ENCODE assay signal across 9 cellular contexts in genomic region chr1:196660912-196661311, GRCh38. TPM values are rescaled to one million over a fixed set of nuclear protein-coding genes. Genes with fewer than 3 reads are reported as not detected.
DNase-seq lines count a peak whose midpoint lies in the region; ATAC-seq, FAIRE-seq and TF ChIP-seq lines count a peak whose summit lies in the region.
"Had no signal": no experiment of that assay in that cellular context is flagged by ENCODE, and none has a peak within 500 bp of the region (broad histone marks: within the 10 kb centered on the region; RNA-seq: fewer than 3 reads in every experiment).

No MANE protein-coding gene starts in this region.

- peak; percentile 16 for DNase-seq in BE2C
- DNase-seq in NCI-H2171 treated with DMSO at 0.1 percent for 48 hours (lab: John Stamatoyannopoulos, UW): peak; percentile 53
- DNase-seq in MCF 10A (ENCODE audit: unreplicated experiment): peak; percentile 55
- DNase-seq in kidney: no peak
- DNase-seq in thyroid gland: peak in 1 of 2 donors; percentile 14
- DNase-seq in activated CD4-positive, alpha-beta memory T cell treated with anti-CD3 and anti-CD28 coated beads, Interleukin-2, amount 10 ng/mL, durations not matched to agents 7 days and 5 days: no peak

- H3K4me3 Mint-ChIP-seq in MCF 10A (ENCODE audit: unreplicated experiment): no peak overlapping the region
- no peak overlapping the region for H3K4me3 Mint-ChIP-seq in activated CD4-positive, alpha-beta memory T cell treated with anti-CD3 and anti-CD28 coated beads, Interleukin-2, amount 10 ng/mL, durations not matched to agents 7 days and 5 days

- TF ChIP-seq CTCF in BE2C (IDR thresholded peaks at IDR 0.05; ENCODE audit: low read depth, low read length): peak; percentile 46
- TF ChIP-seq CTCF in MCF 10A (IDR thresholded peaks at IDR 0.05; ENCODE audit: unreplicated experiment): peak; percentile 74
- peak; percentile 32 for TF ChIP-seq CTCF in kidney (IDR thresholded peaks at IDR 0.05; ENCODE audit: borderline replicate concordance, extremely low read depth, insufficient read depth)
- peak in 4 of 6 experiments; percentile 52 to 85 (median 68) for TF ChIP-seq CTCF in thyroid gland (IDR thresholded peaks at IDR 0.05)

- H3K36me3 ChIP-seq in BE2C (no peaks in the 10 kb centered on the region), kidney (ENCODE audit: control insufficient read depth in 1 of 2, insufficient read depth in 2 of 2, low read length in 2 of 2) (no peaks in the 10 kb centered on the region), thyroid gland (no peaks in the 10 kb centered on the region)

- H3K27me3 ChIP-seq in BE2C: no peaks in the 10 kb centered on the region
- no peaks in the 10 kb centered on the region for H3K27me3 ChIP-seq in thyroid gland

- POLR2A ChIA-PET in MCF 10A (lab: Yijun Ruan, JAX): interaction anchor here (0.7 to 2.5 kb wide), 6 partner anchors 38 to 349 kb away, joined by 3 to 15 read pairs (median 3); no protein-coding TSS in a partner anchor
- POLR2A ChIA-PET in activated CD4-positive, alpha-beta memory T cell treated with anti-CD3 and anti-CD28 coated beads, Interleukin-2, amount 10 ng/mL, durations not matched to agents 7 days and 5 days (lab: Charles Lee): no interaction called here

- H3K4me3 ChIP-seq in BE2C (ENCODE audit: low read depth, low read length) (no peak overlapping the region), kidney (ENCODE audit: low read length in 2 of 2) (peak overlapping the region in 1 of 2 donors; percentile 29), thyroid gland (replicated peaks in 1 of 3) (no peak overlapping the region)

- no TSS peak for BruUV-seq in MCF 10A (replicated peaks; lab: Mats Ljungman, UMichigan)

- CTCF ChIA-PET in MCF 10A (lab: Yijun Ruan, JAX): interaction anchor here (0.6 to 4.5 kb wide), 33 partner anchors 9 to 723 kb away, joined by 3 to 115 read pairs (median 4); partner anchors contain the start of gene CFH
- CTCF ChIA-PET in activated CD4-positive, alpha-beta memory T cell treated with anti-CD3 and anti-CD28 coated beads, Interleukin-2, amount 10 ng/mL, durations not matched to agents 7 days and 5 days (lab: Charles Lee): interaction anchor here (1.5 to 2.8 kb wide), 3 partner anchors 9 to 512 kb away, joined by 5 to 12 read pairs (median 6); partner anchors contain the start of gene CFH

- TF ChIP-seq POLR2A in thyroid gland (IDR thresholded peaks at IDR 0.05): no peak

- no peaks in the 10 kb centered on the region for H3K27me3 Mint-ChIP-seq in MCF 10A (ENCODE audit: insufficient read depth, unreplicated experiment)
- H3K27me3 Mint-ChIP-seq in activated CD4-positive, alpha-beta memory T cell treated with anti-CD3 and anti-CD28 coated beads, Interleukin-2, amount 10 ng/mL, durations not matched to agents 7 days and 5 days: no peaks in the 10 kb centered on the region

- no peak overlapping the region for H3K9ac ChIP-seq in kidney (ENCODE audit: low read length in 2 of 2)

- FAIRE-seq in kidney (lab: Jason Lieb, UNC): peak; percentile 96

- intact Hi-C loops in MCF 10A (cut with micrococcal nuclease): loop anchor here (1.0 to 10.0 kb wide), 4 partner anchors 306 to 716 kb away; no protein-coding TSS in a partner anchor
- intact Hi-C loops in kidney (cut with DNase I): no loop called here
- intact Hi-C loops in thyroid gland (cut with DNase I): no loop called here

- WGBS in thyroid gland, 2 donors: 10 to 15% methylated on average over 4 of the region's 4 CpGs

- H3K4me1 ChIP-seq in BE2C (no peaks in the 10 kb centered on the region), kidney (ENCODE audit: control insufficient read depth in 1 of 2, insufficient read depth in 1 of 2, low read depth in 1 of 2, low read length in 2 of 2) (no peaks in the 10 kb centered on the region), thyroid gland (peaks cover 0 to 4% of the 10 kb centered on the region in 2 donors)

- no peaks in the 10 kb centered on the region for H3K36me3 Mint-ChIP-seq in MCF 10A (ENCODE audit: insufficient read depth, unreplicated experiment)
- H3K36me3 Mint-ChIP-seq in activated CD4-positive, alpha-beta memory T cell treated with anti-CD3 and anti-CD28 coated beads, Interleukin-2, amount 10 ng/mL, durations not matched to agents 7 days and 5 days (ENCODE audit: low read depth): no peaks in the 10 kb centered on the region

- peak overlapping the region; percentile 2 for H3K27ac Mint-ChIP-seq in MCF 10A (ENCODE audit: low read depth, unreplicated experiment)
- H3K27ac Mint-ChIP-seq in activated CD4-positive, alpha-beta memory T cell treated with anti-CD3 and anti-CD28 coated beads, Interleukin-2, amount 10 ng/mL, durations not matched to agents 7 days and 5 days: no peak overlapping the region

- H3K9me3 Mint-ChIP-seq in MCF 10A (ENCODE audit: unreplicated experiment): no peaks in the 10 kb centered on the region
- H3K9me3 Mint-ChIP-seq in activated CD4-positive, alpha-beta memory T cell treated with anti-CD3 and anti-CD28 coated beads, Interleukin-2, amount 10 ng/mL, durations not matched to agents 7 days and 5 days: no peaks in the 10 kb centered on the region

- H3K9me3 ChIP-seq in BE2C: no peaks in the 10 kb centered on the region
- H3K9me3 ChIP-seq in kidney (ENCODE audit: control insufficient read depth in 1 of 2, low read length in 2 of 2): no peaks in the 10 kb centered on the region
- no peaks in the 10 kb centered on the region for H3K9me3 ChIP-seq in thyroid gland

- H3K27ac ChIP-seq in kidney (ENCODE audit: low read depth in 2 of 2, low read length in 2 of 2): no peak overlapping the region
- no peak overlapping the region for H3K27ac ChIP-seq in thyroid gland
- H3K27ac ChIP-seq: epithelial cell of prostate had no signal

- peaks cover 23% of the 10 kb centered on the region for H3K4me1 Mint-ChIP-seq in MCF 10A (ENCODE audit: insufficient read depth, unreplicated experiment)
- H3K4me1 Mint-ChIP-seq in activated CD4-positive, alpha-beta memory T cell treated with anti-CD3 and anti-CD28 coated beads, Interleukin-2, amount 10 ng/mL, durations not matched to agents 7 days and 5 days: peaks cover 16% of the 10 kb centered on the region

- peak; percentile 84 for ATAC-seq in GM18870 (IDR thresholded peaks at IDR 0.05; ENCODE audit: unreplicated experiment)
- peak; percentile 75 for ATAC-seq in HG03066 (IDR thresholded peaks at IDR 0.05; ENCODE audit: low read depth, unreplicated experiment)

RNA-seq across cellular contexts. Expression of gene CFH, which starts 9.1 kb away (rescaled TPM):
- 0.93 TPM for polyA plus RNA-seq in BE2C (2012; ENCODE audit: insufficient read depth, insufficient read length, low read depth)
- total RNA-seq in MCF 10A (2022) (21.3 and 31.6 TPM in 2 replicates), kidney (99.3 TPM), thyroid gland (100 to 1,000 TPM in 3 of 4 donors, 10 to 100 TPM in 1; 93.0 to 422 (median 229) TPM)
- 24.8 TPM for polyA plus RNA-seq in kidney (ENCODE audit: insufficient read depth, low read depth, low replicate concordance)
- 10 to 100 TPM; 22.9 to 23.6 TPM for total RNA-seq in activated CD4-positive, alpha-beta memory T cell treated with anti-CD3 and anti-CD28 coated beads, Interleukin-2, amount 10 ng/mL, durations not matched to agents 7 days and 5 days

RNA-seq across cellular contexts. Expression of gene KCNT2, which starts 52.7 kb away (rescaled TPM):
- 5.5 TPM for polyA plus RNA-seq in BE2C (2012; ENCODE audit: insufficient read depth, insufficient read length, low read depth)
- total RNA-seq in MCF 10A (2022) (1.2 and 1.5 TPM in 2 replicates), kidney (6.3 TPM), thyroid gland (10 to 100 TPM in 1 of 4 donors, 1 to 10 TPM in 3; 3.7 to 18.5 (median 6.5) TPM)
- polyA plus RNA-seq in kidney (ENCODE audit: insufficient read depth, low read depth, low replicate concordance): 0.39 TPM
- total RNA-seq in activated CD4-positive, alpha-beta memory T cell treated with anti-CD3 and anti-CD28 coated beads, Interleukin-2, amount 10 ng/mL, durations not matched to agents 7 days and 5 days: not detected

Comparison
In these comparisons a context has a peak if more than half of its experiments do, and no peak if none do; other contexts are left out.
1. DNase-seq: peak in BE2C (single experiment), NCI-H2171 treated with DMSO at 0.1 percent for 48 hours (single experiment) and MCF 10A (single experiment); none in kidney (single experiment) and activated CD4-positive, alpha-beta memory T cell treated with anti-CD3 and anti-CD28 coated beads, Interleukin-2, amount 10 ng/mL, durations not matched to agents 7 days and 5 days (single experiment).
2. Peak in every context shown above with its lines, with median percentiles within 50 percentile points of each other: CTCF ChIP-seq.